In genomic region chr12:113422030-113422900, GRCh38 we compare ENCODE assay signal across 1 cellular context.
TF ChIP-seq lines count a peak whose summit lies in the region.

TSS of gene SDSL (plus strand) at chr12:113422380. CDS start at chr12:113427983, 5,603 bp downstream.

TF ChIP-seq in A549, 52 proteins besides CTCF, POLR2A, EP300 and RAD21 (continued from another document):
- peak; percentile 43; the same call in 1 of the 2 replicates for TF ChIP-seq GATA3 (IDR thresholded peaks at IDR 0.05; ENCODE audit: borderline replicate concordance)
- TF ChIP-seq JUN (IDR thresholded peaks at IDR 0.05) = peak in 1 of 2 experiments; percentile 37; a peak in 2 of 5 replicates
- peak; percentile 29; the same call in 1 of the 2 replicates for TF ChIP-seq E2F6 (IDR thresholded peaks at IDR 0.05; ENCODE audit: borderline replicate concordance, low read depth)
